ENCODE assay signal across 8 cellular contexts in genomic region chr18:3597978-3598365, GRCh38.
DNase-seq lines count a peak whose midpoint lies in the region; ATAC-seq, FAIRE-seq and TF ChIP-seq lines count a peak whose summit lies in the region.
"Not testable (repeated sequence)": the region's sequence is repeated elsewhere in the genome, so short reads cannot be mapped to it uniquely, and the experiment has no call there.

No MANE protein-coding gene starts in this region.

- peak overlapping the region; percentile 67; the same call in 1 of the 2 replicates for H2BK5ac ChIP-seq in H1 (ENCODE audit: low read depth, low read length)

- not testable (repeated sequence) for H3K23me2 ChIP-seq in H1 (ENCODE audit: low read depth, low read length)

- H3K36me3 ChIP-seq in OCI-LY1 (ENCODE audit: insufficient read depth, low read length); H1 (ENCODE audit: control insufficient read depth in 2 of 4, insufficient read depth in 4 of 4, low read length in 3 of 4); lower lobe of right lung: not testable (repeated sequence)

- TF ChIP-seq RAD21 in H1 (IDR thresholded peaks at IDR 0.05 in 1 of 2, conservative IDR thresholded peaks at IDR 0.05 in 1 of 2; ENCODE audit: low read depth in 2 of 2, low read length in 2 of 2): not testable (repeated sequence)

- intact Hi-C loops in CD14-positive monocyte (cut with micrococcal nuclease): loop anchor here (5.0 to 10.0 kb wide), 7 partner anchors 64 to 953 kb away; partner anchors contain the start of genes EMILIN2 (in 2 of the 2) and MYL12B (in 1 of the 2)
- intact Hi-C loops in activated CD4-positive, alpha-beta memory T cell treated with anti-CD3 and anti-CD28 coated beads for 36 hours (cut with micrococcal nuclease): loop anchor here (5.0 to 10.0 kb wide), 2 partner anchors 536 to 943 kb away; partner anchors contain the start of gene SMCHD1
- intact Hi-C loops in lower lobe of right lung (cut with DNase I): loop anchor here (10.0 kb wide), 1 partner anchor 57 kb away; no protein-coding TSS in a partner anchor

- H3K79me1 ChIP-seq in H1 (ENCODE audit: low read depth, low read length): not testable (repeated sequence)

- not testable (repeated sequence) for H2BK120ac ChIP-seq in H1 (replicated peaks; ENCODE audit: low read depth, low read length)

- not testable (repeated sequence) for H3K4ac ChIP-seq in H1 (replicated peaks; ENCODE audit: insufficient read length, low read depth, low read length)

- not testable (repeated sequence) for DNase-seq in CD14-positive monocyte (ENCODE audit: low spot score); activated CD4-positive, alpha-beta memory T cell treated with anti-CD3 and anti-CD28 coated beads for 36 hours; H1 (ENCODE audit: low read depth in 1 of 2, low spot score in 2 of 2); lower lobe of right lung; osteocyte (ENCODE audit: extremely low spot score, unreplicated experiment)
- DNase-seq in amniotic epithelial cell (ENCODE audit: low read depth): peak; percentile 24

- peak overlapping the region; percentile 72; the same call in 1 of the 2 replicates for H2BK12ac ChIP-seq in H1 (ENCODE audit: low read depth, low read length)

- H4K20me1 ChIP-seq in OCI-LY1 (ENCODE audit: insufficient read depth, low read length); H1 (replicated peaks in 1 of 2; ENCODE audit: control insufficient read depth in 1 of 2, insufficient read depth in 2 of 2, low read length in 2 of 2): not testable (repeated sequence)

- H3K27me3 ChIP-seq in OCI-LY1 (ENCODE audit: insufficient read depth, low read length); H1 (replicated peaks in 1 of 4; ENCODE audit: control insufficient read depth in 3 of 4, extremely low read depth in 1 of 4, insufficient read depth in 3 of 4, low read length in 3 of 4); lower lobe of right lung (ENCODE audit: low read depth): not testable (repeated sequence)

- not testable (repeated sequence) for H3K27me3 Mint-ChIP-seq in CD14-positive monocyte (ENCODE audit: low read depth in 3 of 3); activated CD4-positive, alpha-beta memory T cell treated with anti-CD3 and anti-CD28 coated beads for 36 hours; osteocyte (ENCODE audit: unreplicated experiment)

- not testable (repeated sequence) for H4K8ac ChIP-seq in H1 (ENCODE audit: extremely low read depth, insufficient read depth, low read length)

- H3K18ac ChIP-seq in H1 (ENCODE audit: extremely low read depth, low read length): not testable (repeated sequence)

- H3K4me2 ChIP-seq in OCI-LY1 (ENCODE audit: low read length); H1 (ENCODE audit: insufficient read depth in 1 of 2, low read depth in 2 of 2, low read length in 2 of 2): not testable (repeated sequence)

- not testable (repeated sequence) for H3K9me3 Mint-ChIP-seq in CD14-positive monocyte; activated CD4-positive, alpha-beta memory T cell treated with anti-CD3 and anti-CD28 coated beads for 36 hours; osteocyte (ENCODE audit: unreplicated experiment)

- H3K27ac Mint-ChIP-seq in CD14-positive monocyte (peak overlapping the region in 4 of 7 donors; percentile 25 to 70 (median 44)), osteocyte (ENCODE audit: unreplicated experiment) (peak overlapping the region; percentile 31)
- peak overlapping the region; percentile 100 for H3K27ac Mint-ChIP-seq in activated CD4-positive, alpha-beta memory T cell treated with anti-CD3 and anti-CD28 coated beads for 36 hours

- WGBS in H1 (ENCODE audit: extremely low coverage in 1 of 2, insufficient coverage in 1 of 2, insufficient read length in 1 of 2, insufficient replicate concordance in 2 of 2, low coverage in 1 of 2, low lambda C conversion rate in 2 of 2, missing lambda C conversion rate in 1 of 2), 2 experiments: 99% methylated on average over 10 of the region's 10 CpGs; no CpG with 5 or more reads in 1 of the 2 experiments

- peak overlapping the region; percentile 91 for H4K91ac ChIP-seq in H1 (replicated peaks; ENCODE audit: insufficient read length, low read length)

- not testable (repeated sequence) for H3K9me2 ChIP-seq in OCI-LY1 (ENCODE audit: low read depth, low read length)

- H2BK15ac ChIP-seq in H1 (ENCODE audit: low read length): not testable (repeated sequence)

- H2AK5ac ChIP-seq in H1 (ENCODE audit: low read depth, low read length): not testable (repeated sequence)

- not testable (repeated sequence) for H3F3A ChIP-seq in OCI-LY1 (ENCODE audit: insufficient read depth, low read length)

- TF ChIP-seq CTCF in CD14-positive monocyte (IDR thresholded peaks at IDR 0.05); OCI-LY1 (IDR thresholded peaks at IDR 0.05; ENCODE audit: low read length); H1 (IDR thresholded peaks at IDR 0.05; ENCODE audit: control extremely low read depth in 1 of 3, insufficient read depth in 1 of 3, low read depth in 1 of 3, low read length in 3 of 3); lower lobe of right lung (IDR thresholded peaks at IDR 0.05); osteocyte (IDR thresholded peaks at IDR 0.05): not testable (repeated sequence)

- H2AFZ ChIP-seq in OCI-LY1 (ENCODE audit: low read length); H1 (ENCODE audit: low read length): not testable (repeated sequence)

- not testable (repeated sequence) for H4K5ac ChIP-seq in H1 (ENCODE audit: insufficient read length, low read depth, low read length)

- H3K23ac ChIP-seq in H1 (ENCODE audit: insufficient read length): not testable (repeated sequence)

- not testable (repeated sequence) for H3K36me3 Mint-ChIP-seq in CD14-positive monocyte; osteocyte (ENCODE audit: unreplicated experiment)
- H3K36me3 Mint-ChIP-seq in activated CD4-positive, alpha-beta memory T cell treated with anti-CD3 and anti-CD28 coated beads for 36 hours: peaks cover 18% of the 10 kb centered on the region

- H3K4me3 Mint-ChIP-seq in CD14-positive monocyte; osteocyte (ENCODE audit: unreplicated experiment): not testable (repeated sequence)
- peak overlapping the region; percentile 93 for H3K4me3 Mint-ChIP-seq in activated CD4-positive, alpha-beta memory T cell treated with anti-CD3 and anti-CD28 coated beads for 36 hours

- H3K4me1 ChIP-seq in OCI-LY1 (ENCODE audit: insufficient read depth, low read length, severe bottlenecking) (peaks cover 52% of the 10 kb centered on the region), H1 (replicated peaks in 1 of 4; ENCODE audit: control insufficient read depth in 3 of 4, insufficient read depth in 4 of 4, low read length in 3 of 4) (peaks cover 20 to 41% (median 30%) of the 10 kb centered on the region in 4 experiments; a peak in 6 of 7 replicates), lower lobe of right lung (peaks cover 51% of the 10 kb centered on the region)

- not testable (repeated sequence) for H3K4me3 ChIP-seq in OCI-LY1 (ENCODE audit: low read depth, low read length, poor library complexity, severe bottlenecking); H1 (ENCODE audit: extremely low read depth in 1 of 4, insufficient read depth in 2 of 4, low read depth in 3 of 4, low read length in 4 of 4); lower lobe of right lung

- not testable (repeated sequence) for ATAC-seq in lower lobe of right lung

- TF ChIP-seq EP300 in H1 (IDR thresholded peaks at IDR 0.05; ENCODE audit: borderline replicate concordance in 1 of 2, low read depth in 2 of 2, low read length in 2 of 2): not testable (repeated sequence)

- H3K14ac ChIP-seq in H1 (ENCODE audit: insufficient read length): not testable (repeated sequence)

- not testable (repeated sequence) for H3K56ac ChIP-seq in H1 (replicated peaks; ENCODE audit: insufficient read length, low read depth, low read length)

- H3K4me1 Mint-ChIP-seq in CD14-positive monocyte: peaks cover 47% of the 10 kb centered on the region
- H3K4me1 Mint-ChIP-seq in activated CD4-positive, alpha-beta memory T cell treated with anti-CD3 and anti-CD28 coated beads for 36 hours (ENCODE audit: low read depth): peaks cover 48% of the 10 kb centered on the region
- H3K4me1 Mint-ChIP-seq in osteocyte (ENCODE audit: unreplicated experiment): peaks cover 48% of the 10 kb centered on the region

- CTCF ChIA-PET in activated CD4-positive, alpha-beta memory T cell treated with anti-CD3 and anti-CD28 coated beads for 36 hours (lab: Charles Lee): interaction anchor here (1.0 to 6.7 kb wide), 3 partner anchors 142 to 301 kb away, joined by 3 to 112 read pairs (median 3); no protein-coding TSS in a partner anchor
- CTCF ChIA-PET in H1 (lab: Charles Lee; ENCODE audit: partially characterized antibody): interaction anchor here (0.6 to 7.3 kb wide), 8 partner anchors 13 to 318 kb away, joined by 3 to 66 read pairs (median 4); no protein-coding TSS in a partner anchor

- 0 out of 2 replicates have a peak overlapping the region, but pooled peaks have one; percentile 98 for H2BK20ac ChIP-seq in H1 (ENCODE audit: low read length)

- peak overlapping the region; percentile 95 for H3K27ac ChIP-seq in OCI-LY1 (ENCODE audit: low read depth, low read length, poor library complexity, severe bottlenecking)
- H3K27ac ChIP-seq in H1 (ENCODE audit: low read depth, low read length): not testable (repeated sequence)
- H3K27ac ChIP-seq in lower lobe of right lung: peak overlapping the region; percentile 96
- peak overlapping the region; percentile 98 for H3K27ac ChIP-seq in temporal lobe (ENCODE audit: low read depth, low read length)

- H3K9ac ChIP-seq in OCI-LY1 (ENCODE audit: low read length); H1 (replicated peaks in 1 of 4; ENCODE audit: extremely low read depth in 1 of 4, low read depth in 3 of 4, low read length in 3 of 4): not testable (repeated sequence)

- not testable (repeated sequence) for H3K9me3 ChIP-seq in OCI-LY1 (ENCODE audit: low read length); H1 (ENCODE audit: insufficient read depth in 2 of 2, low read depth in 1 of 2, low read length in 1 of 2); lower lobe of right lung

- not testable (repeated sequence) for TF ChIP-seq POLR2A in H1 (IDR thresholded peaks at IDR 0.05; ENCODE audit: control extremely low read depth in 1 of 2, low read depth in 2 of 2, low read length in 2 of 2)

- POLR2A ChIA-PET in activated CD4-positive, alpha-beta memory T cell treated with anti-CD3 and anti-CD28 coated beads for 36 hours (lab: Charles Lee): interaction anchor here (0.6 to 6.6 kb wide), 3 partner anchors 56 to 395 kb away, joined by 3 to 90 read pairs (median 4); no protein-coding TSS in a partner anchor
- POLR2A ChIA-PET in H1 (lab: Charles Lee; ENCODE audit: partially characterized antibody): interaction anchor here (0.9 to 1.6 kb wide), 3 partner anchors 13 to 68 kb away, joined by 3 to 5 read pairs (median 5); no protein-coding TSS in a partner anchor

- not testable (repeated sequence) for H3K79me2 ChIP-seq in OCI-LY1 (ENCODE audit: insufficient read depth, low read length); H1 (ENCODE audit: control insufficient read depth in 1 of 2, insufficient read depth in 2 of 2, low read length in 2 of 2)

- not testable (repeated sequence) for FAIRE-seq in H1 (lab: Jason Lieb, UNC)

Comparison
In these comparisons a context has a peak if more than half of its experiments do, and no peak if none do; other contexts are left out.
1. H3K27ac Mint-ChIP-seq: peak in every context shown above with its lines; median percentile 100 in activated CD4-positive, alpha-beta memory T cell treated with anti-CD3 and anti-CD28 coated beads for 36 hours; 44 in CD14-positive monocyte; 31 in osteocyte.